In the genomic region with DNA sequence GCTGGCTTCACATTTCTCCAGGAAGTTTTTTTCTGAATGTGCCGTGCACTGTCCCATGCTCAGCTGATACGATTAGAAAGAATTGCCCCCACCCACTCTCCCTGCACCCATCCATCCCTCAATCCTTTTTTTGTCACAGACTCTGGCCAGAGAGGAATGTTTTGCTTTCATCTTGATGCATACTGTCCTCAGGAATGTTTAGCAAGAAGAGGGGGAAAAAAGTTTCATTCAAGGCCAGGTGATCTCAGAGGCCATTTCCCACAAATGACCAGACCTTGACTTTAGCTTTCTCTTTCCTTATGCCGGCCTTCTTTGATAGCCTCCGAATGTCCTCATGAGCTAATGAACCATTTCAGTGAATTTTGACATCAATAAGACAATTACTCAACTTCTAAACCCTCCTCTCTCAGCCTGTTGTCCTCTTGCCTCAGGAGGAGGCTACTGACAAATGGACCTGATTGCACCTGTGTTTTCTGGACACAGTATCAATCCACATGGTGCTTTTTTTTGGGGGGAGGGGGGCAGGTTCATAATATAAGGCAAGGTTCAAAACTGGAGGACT, we compare ENCODE assay signal across 1 cellular context.
TF ChIP-seq lines count a peak whose summit lies in the region.

No MANE protein-coding gene starts in this region.

TF ChIP-seq in HepG2, 621 proteins besides CTCF, POLR2A, EP300 and RAD21 (continued from another document and continues in another):
- TF ChIP-seq, protein P1, sequence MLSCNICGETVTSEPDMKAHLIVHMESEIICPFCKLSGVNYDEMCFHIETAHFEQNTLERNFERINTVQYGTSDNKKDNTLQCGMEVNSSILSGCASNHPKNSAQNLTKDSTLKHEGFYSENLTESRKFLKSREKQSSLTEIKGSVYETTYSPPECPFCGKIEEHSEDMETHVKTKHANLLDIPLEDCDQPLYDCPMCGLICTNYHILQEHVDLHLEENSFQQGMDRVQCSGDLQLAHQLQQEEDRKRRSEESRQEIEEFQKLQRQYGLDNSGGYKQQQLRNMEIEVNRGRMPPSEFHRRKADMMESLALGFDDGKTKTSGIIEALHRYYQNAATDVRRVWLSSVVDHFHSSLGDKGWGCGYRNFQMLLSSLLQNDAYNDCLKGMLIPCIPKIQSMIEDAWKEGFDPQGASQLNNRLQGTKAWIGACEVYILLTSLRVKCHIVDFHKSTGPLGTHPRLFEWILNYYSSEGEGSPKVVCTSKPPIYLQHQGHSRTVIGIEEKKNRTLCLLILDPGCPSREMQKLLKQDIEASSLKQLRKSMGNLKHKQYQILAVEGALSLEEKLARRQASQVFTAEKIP (CRISPR knock-in tag; IDR thresholded peaks at IDR 0.05; ENCODE audit: borderline replicate concordance): no peak
- TF ChIP-seq SRSF9 (IDR thresholded peaks at IDR 0.05; ENCODE audit: borderline replicate concordance, insufficient read depth, low read depth, low read length, poor library complexity, severe bottlenecking) (no peak), ZNF207 (IDR thresholded peaks at IDR 0.05; ENCODE audit: borderline replicate concordance) (no peak), TCF7L2 (IDR thresholded peaks at IDR 0.05; ENCODE audit: low read depth, low read length) (no peak; the same call in 1 of the 2 replicates), MYC (CRISPR knock-in tag; IDR thresholded peaks at IDR 0.05; ENCODE audit: borderline replicate concordance) (no peak), NFE2 (CRISPR knock-in tag; IDR thresholded peaks at IDR 0.05) (no peak), ZNF652 (CRISPR knock-in tag; IDR thresholded peaks at IDR 0.05; ENCODE audit: borderline replicate concordance, low read depth) (0 out of 2 replicates have a peak, but pooled peaks have one; percentile 31), PCBP1 (IDR thresholded peaks at IDR 0.05; ENCODE audit: borderline replicate concordance, low read depth, low read length) (no peak), SUZ12 (IDR thresholded peaks at IDR 0.05; ENCODE audit: low read depth, low read length) (no peak), PHF21A (CRISPR knock-in tag; IDR thresholded peaks at IDR 0.05) (0 out of 2 replicates have a peak, but pooled peaks have one; percentile 28), JUNB (CRISPR knock-in tag; IDR thresholded peaks at IDR 0.05; ENCODE audit: borderline replicate concordance) (peak; percentile 95), ZNF451 (CRISPR knock-in tag; IDR thresholded peaks at IDR 0.05) (no peak), TP53 (CRISPR knock-in tag; conservative IDR thresholded peaks at IDR 0.05) (no peak), GPN1 (CRISPR knock-in tag; IDR thresholded peaks at IDR 0.05; ENCODE audit: borderline replicate concordance) (no peak), THAP11 (CRISPR knock-in tag; IDR thresholded peaks at IDR 0.05) (0 out of 2 replicates have a peak, but pooled peaks have one; percentile 60)
- TF ChIP-seq, protein P2, sequence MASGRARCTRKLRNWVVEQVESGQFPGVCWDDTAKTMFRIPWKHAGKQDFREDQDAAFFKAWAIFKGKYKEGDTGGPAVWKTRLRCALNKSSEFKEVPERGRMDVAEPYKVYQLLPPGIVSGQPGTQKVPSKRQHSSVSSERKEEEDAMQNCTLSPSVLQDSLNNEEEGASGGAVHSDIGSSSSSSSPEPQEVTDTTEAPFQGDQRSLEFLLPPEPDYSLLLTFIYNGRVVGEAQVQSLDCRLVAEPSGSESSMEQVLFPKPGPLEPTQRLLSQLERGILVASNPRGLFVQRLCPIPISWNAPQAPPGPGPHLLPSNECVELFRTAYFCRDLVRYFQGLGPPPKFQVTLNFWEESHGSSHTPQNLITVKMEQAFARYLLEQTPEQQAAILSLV (CRISPR knock-in tag; IDR thresholded peaks at IDR 0.05; ENCODE audit: borderline replicate concordance): no peak
- TF ChIP-seq, protein P3, sequence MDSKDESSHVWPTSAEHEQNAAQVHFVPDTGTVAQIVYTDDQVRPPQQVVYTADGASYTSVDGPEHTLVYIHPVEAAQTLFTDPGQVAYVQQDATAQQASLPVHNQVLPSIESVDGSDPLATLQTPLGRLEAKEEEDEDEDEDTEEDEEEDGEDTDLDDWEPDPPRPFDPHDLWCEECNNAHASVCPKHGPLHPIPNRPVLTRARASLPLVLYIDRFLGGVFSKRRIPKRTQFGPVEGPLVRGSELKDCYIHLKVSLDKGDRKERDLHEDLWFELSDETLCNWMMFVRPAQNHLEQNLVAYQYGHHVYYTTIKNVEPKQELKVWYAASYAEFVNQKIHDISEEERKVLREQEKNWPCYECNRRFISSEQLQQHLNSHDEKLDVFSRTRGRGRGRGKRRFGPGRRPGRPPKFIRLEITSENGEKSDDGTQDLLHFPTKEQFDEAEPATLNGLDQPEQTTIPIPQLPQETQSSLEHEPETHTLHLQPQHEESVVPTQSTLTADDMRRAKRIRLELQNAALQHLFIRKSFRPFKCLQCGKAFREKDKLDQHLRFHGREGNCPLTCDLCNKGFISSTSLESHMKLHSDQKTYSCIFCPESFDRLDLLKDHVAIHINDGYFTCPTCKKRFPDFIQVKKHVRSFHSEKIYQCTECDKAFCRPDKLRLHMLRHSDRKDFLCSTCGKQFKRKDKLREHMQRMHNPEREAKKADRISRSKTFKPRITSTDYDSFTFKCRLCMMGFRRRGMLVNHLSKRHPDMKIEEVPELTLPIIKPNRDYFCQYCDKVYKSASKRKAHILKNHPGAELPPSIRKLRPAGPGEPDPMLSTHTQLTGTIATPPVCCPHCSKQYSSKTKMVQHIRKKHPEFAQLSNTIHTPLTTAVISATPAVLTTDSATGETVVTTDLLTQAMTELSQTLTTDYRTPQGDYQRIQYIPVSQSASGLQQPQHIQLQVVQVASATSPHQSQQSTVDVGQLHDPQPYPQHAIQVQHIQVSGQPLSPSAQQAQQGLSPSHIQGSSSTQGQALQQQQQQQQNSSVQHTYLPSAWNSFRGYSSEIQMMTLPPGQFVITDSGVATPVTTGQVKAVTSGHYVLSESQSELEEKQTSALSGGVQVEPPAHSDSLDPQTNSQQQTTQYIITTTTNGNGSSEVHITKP (CRISPR knock-in tag; IDR thresholded peaks at IDR 0.05; ENCODE audit: low read depth): peak; percentile 42; the same call in 1 of the 2 replicates
- TF ChIP-seq, protein P4, sequence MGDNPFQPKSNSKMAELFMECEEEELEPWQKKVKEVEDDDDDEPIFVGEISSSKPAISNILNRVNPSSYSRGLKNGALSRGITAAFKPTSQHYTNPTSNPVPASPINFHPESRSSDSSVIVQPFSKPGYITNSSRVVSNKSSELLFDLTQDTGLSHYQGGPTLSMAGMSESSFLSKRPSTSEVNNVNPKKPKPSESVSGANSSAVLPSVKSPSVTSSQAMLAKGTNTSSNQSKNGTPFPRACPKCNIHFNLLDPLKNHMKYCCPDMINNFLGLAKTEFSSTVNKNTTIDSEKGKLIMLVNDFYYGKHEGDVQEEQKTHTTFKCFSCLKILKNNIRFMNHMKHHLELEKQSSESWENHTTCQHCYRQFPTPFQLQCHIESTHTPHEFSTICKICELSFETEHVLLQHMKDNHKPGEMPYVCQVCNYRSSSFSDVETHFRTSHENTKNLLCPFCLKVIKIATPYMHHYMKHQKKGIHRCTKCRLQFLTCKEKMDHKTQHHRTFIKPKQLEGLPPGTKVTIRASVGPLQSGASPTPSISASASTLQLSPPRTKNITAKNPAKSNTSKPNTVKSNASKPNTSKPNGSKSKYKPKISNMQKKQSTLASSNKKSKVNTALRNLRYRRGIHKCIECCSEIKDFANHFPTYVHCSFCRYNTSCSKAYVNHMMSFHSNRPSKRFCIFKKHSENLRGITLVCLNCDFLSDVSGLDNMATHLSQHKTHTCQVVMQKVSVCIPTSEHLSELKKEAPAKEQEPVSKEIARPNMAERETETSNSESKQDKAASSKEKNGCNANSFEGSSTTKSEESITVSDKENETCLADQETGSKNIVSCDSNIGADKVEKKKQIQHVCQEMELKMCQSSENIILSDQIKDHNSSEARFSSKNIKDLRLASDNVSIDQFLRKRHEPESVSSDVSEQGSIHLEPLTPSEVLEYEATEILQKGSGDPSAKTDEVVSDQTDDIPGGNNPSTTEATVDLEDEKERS (CRISPR knock-in tag; IDR thresholded peaks at IDR 0.05): no peak
- TF ChIP-seq, protein P5, sequence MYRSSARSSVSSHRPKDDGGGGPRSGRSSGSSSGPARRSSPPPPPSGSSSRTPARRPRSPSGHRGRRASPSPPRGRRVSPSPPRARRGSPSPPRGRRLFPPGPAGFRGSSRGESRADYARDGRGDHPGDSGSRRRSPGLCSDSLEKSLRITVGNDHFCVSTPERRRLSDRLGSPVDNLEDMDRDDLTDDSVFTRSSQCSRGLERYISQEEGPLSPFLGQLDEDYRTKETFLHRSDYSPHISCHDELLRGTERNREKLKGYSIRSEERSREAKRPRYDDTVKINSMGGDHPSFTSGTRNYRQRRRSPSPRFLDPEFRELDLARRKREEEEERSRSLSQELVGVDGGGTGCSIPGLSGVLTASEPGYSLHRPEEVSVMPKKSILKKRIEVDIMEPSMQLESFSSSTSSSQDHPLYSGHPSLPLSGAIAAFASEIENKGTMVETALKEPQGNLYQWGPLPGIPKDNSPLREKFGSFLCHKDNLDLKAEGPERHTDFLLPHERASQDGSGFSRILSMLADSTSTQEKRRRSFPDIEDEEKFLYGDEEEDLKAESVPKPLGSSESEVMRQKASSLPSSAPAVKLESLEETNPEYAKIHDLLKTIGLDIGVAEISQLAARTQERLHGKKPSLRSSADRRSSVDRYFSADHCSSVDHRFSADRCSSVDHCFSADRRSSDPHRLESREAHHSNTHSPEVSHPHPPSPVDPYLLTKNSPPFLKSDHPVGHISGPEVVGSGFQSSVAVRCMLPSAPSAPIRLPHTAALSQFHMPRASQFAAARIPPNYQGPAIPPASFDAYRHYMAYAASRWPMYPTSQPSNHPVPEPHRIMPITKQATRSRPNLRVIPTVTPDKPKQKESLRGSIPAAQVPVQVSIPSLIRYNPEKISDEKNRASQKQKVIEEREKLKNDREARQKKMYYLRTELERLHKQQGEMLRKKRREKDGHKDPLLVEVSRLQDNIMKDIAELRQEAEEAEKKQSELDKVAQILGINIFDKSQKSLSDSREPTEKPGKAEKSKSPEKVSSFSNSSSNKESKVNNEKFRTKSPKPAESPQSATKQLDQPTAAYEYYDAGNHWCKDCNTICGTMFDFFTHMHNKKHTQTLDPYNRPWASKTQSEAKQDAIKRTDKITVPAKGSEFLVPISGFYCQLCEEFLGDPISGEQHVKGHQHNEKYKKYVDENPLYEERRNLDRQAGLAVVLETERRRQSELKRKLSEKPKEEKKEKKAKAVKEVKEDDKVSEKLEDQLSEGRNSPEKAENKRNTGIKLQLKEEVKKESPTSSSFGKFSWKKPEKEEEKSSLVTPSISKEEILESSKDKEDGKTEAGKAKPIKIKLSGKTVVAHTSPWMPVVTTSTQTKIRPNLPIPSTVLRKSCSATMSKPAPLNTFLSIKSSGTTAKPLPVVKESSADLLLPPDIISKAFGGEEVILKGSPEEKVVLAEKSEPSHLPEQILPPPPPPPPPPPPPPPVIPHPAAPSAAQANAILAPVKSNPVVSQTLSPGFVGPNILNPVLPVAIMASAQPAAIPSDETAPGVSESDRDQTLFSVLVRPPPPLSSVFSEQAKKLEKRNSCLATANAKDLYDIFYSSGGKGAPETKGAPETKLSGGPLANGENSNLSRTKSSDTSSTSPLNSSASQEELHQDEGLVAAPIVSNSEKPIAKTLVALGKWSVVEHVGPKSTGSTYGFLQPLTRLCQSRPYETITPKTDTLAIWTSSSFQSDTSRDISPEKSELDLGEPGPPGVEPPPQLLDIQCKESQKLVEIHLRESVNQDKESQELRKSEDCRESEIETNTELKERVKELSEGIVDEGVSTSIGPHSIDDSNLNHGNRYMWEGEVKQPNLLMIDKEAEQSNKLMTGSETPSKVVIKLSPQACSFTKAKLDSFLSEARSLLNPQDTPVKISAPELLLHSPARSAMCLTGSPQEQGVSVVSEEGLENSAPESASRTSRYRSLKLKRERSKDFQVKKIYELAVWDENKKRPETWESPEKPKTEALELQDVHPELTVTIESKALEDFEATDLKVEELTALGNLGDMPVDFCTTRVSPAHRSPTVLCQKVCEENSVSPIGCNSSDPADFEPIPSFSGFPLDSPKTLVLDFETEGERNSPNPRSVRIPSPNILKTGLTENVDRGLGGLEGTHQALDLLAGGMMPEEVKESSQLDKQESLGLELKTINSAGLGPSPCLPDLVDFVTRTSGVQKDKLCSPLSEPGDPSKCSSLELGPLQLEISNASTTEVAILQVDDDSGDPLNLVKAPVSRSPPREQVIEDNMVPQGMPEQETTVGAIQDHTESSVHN (CRISPR knock-in tag; IDR thresholded peaks at IDR 0.05): no peak
- TF ChIP-seq, protein P6, sequence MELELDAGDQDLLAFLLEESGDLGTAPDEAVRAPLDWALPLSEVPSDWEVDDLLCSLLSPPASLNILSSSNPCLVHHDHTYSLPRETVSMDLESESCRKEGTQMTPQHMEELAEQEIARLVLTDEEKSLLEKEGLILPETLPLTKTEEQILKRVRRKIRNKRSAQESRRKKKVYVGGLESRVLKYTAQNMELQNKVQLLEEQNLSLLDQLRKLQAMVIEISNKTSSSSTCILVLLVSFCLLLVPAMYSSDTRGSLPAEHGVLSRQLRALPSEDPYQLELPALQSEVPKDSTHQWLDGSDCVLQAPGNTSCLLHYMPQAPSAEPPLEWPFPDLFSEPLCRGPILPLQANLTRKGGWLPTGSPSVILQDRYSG (CRISPR knock-in tag; IDR thresholded peaks at IDR 0.05): no peak
- TF ChIP-seq, protein P7, sequence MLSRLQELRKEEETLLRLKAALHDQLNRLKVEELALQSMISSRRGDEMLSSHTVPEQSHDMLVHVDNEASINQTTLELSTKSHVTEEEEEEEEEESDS (CRISPR knock-in tag; IDR thresholded peaks at IDR 0.05; ENCODE audit: borderline replicate concordance): no peak
- TF ChIP-seq, protein P8, sequence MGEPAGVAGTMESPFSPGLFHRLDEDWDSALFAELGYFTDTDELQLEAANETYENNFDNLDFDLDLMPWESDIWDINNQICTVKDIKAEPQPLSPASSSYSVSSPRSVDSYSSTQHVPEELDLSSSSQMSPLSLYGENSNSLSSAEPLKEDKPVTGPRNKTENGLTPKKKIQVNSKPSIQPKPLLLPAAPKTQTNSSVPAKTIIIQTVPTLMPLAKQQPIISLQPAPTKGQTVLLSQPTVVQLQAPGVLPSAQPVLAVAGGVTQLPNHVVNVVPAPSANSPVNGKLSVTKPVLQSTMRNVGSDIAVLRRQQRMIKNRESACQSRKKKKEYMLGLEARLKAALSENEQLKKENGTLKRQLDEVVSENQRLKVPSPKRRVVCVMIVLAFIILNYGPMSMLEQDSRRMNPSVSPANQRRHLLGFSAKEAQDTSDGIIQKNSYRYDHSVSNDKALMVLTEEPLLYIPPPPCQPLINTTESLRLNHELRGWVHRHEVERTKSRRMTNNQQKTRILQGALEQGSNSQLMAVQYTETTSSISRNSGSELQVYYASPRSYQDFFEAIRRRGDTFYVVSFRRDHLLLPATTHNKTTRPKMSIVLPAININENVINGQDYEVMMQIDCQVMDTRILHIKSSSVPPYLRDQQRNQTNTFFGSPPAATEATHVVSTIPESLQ (CRISPR knock-in tag; conservative IDR thresholded peaks at IDR 0.05): no peak
- TF ChIP-seq, protein P9, sequence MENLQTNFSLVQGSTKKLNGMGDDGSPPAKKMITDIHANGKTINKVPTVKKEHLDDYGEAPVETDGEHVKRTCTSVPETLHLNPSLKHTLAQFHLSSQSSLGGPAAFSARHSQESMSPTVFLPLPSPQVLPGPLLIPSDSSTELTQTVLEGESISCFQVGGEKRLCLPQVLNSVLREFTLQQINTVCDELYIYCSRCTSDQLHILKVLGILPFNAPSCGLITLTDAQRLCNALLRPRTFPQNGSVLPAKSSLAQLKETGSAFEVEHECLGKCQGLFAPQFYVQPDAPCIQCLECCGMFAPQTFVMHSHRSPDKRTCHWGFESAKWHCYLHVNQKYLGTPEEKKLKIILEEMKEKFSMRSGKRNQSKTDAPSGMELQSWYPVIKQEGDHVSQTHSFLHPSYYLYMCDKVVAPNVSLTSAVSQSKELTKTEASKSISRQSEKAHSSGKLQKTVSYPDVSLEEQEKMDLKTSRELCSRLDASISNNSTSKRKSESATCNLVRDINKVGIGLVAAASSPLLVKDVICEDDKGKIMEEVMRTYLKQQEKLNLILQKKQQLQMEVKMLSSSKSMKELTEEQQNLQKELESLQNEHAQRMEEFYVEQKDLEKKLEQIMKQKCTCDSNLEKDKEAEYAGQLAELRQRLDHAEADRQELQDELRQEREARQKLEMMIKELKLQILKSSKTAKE (CRISPR knock-in tag; IDR thresholded peaks at IDR 0.05; ENCODE audit: borderline replicate concordance): peak; percentile 76; the same call in 1 of the 2 replicates
